In the genomic region with DNA sequence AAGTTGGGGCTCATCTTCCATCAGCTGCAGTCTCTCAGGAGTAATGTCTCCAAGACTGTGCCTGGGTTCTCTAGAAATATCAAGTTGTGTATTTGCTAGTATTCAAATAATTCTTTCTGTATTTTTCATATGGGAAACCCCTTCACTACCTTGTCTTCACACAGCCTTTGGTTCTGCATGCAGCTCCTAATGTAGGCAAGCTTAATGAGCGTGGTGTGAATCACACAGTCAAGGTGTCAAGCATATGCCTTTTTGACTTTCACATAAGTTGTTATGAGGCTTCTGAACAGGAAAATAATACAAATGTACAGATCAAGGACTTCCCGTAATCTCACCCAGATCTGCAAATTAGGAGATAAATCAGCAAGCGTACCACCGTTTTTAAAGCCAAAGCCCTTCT, we compare ENCODE assay signal across 26 cellular contexts. TPM values are rescaled to one million over a fixed set of nuclear protein-coding genes. Genes with fewer than 3 reads are reported as not detected.
DNase-seq lines count a peak whose midpoint lies in the region; ATAC-seq and TF ChIP-seq lines count a peak whose summit lies in the region.
"Had no signal": no experiment of that assay in that cellular context is flagged by ENCODE, and none has a peak within 500 bp of the region (broad histone marks: within the 10 kb centered on the region; RNA-seq: fewer than 3 reads in every experiment).

A gene with protein sequence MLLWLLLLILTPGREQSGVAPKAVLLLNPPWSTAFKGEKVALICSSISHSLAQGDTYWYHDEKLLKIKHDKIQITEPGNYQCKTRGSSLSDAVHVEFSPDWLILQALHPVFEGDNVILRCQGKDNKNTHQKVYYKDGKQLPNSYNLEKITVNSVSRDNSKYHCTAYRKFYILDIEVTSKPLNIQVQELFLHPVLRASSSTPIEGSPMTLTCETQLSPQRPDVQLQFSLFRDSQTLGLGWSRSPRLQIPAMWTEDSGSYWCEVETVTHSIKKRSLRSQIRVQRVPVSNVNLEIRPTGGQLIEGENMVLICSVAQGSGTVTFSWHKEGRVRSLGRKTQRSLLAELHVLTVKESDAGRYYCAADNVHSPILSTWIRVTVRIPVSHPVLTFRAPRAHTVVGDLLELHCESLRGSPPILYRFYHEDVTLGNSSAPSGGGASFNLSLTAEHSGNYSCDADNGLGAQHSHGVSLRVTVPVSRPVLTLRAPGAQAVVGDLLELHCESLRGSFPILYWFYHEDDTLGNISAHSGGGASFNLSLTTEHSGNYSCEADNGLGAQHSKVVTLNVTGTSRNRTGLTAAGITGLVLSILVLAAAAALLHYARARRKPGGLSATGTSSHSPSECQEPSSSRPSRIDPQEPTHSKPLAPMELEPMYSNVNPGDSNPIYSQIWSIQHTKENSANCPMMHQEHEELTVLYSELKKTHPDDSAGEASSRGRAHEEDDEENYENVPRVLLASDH (minus strand): TSS at position 59 of the 400 bp plus-strand sequence. CDS start 280 bp downstream, outside the sequence.

- no peak within 1 kb of the TSS for H3K27ac ChIP-seq in osteoblast (ENCODE audit: low read depth, low read length)
- H3K27ac ChIP-seq: BLaER1 treated with 17β-estradiol and CSF1 and Interleukin-3, amounts not matched to agents 10 nM and 100 nM; sigmoid colon; testis; vagina had no signal

- H3K4me1 Mint-ChIP-seq in activated T-cell treated with anti-CD3 and anti-CD28 coated beads, Interleukin-2, amount 50 U/mL, for 4 hours (ENCODE audit: low read depth), result peaks cover 21% of the 10 kb centered on the region
- peaks cover 1% of the 10 kb centered on the region for H3K4me1 Mint-ChIP-seq in activated naive CD8-positive, alpha-beta T cell treated with anti-CD3 and anti-CD28 coated beads, Interleukin-2, amount 10 ng/mL, durations not matched to agents 7 days and 5 days
- H3K4me1 Mint-ChIP-seq in stimulated activated effector memory CD8-positive, alpha-beta T cell treated with anti-CD3 and anti-CD28 coated beads, Interleukin-12 subunit alpha, Interleukin-12 subunit beta, amount 100 ng/mL, for 72 hours, result peaks cover 25% of the 10 kb centered on the region
- H3K4me1 Mint-ChIP-seq: mesothelial cell of epicardium, neural crest cell had no signal

- peaks cover 2% of the 10 kb centered on the region for H3K36me3 Mint-ChIP-seq in activated T-cell treated with anti-CD3 and anti-CD28 coated beads, Interleukin-2, amount 50 U/mL, for 4 hours (ENCODE audit: insufficient read depth)
- H3K36me3 Mint-ChIP-seq in activated naive CD8-positive, alpha-beta T cell treated with anti-CD3 and anti-CD28 coated beads, Interleukin-2, amount 10 ng/mL, durations not matched to agents 7 days and 5 days, result no peaks in the 10 kb centered on the region
- peaks cover 36% of the 10 kb centered on the region for H3K36me3 Mint-ChIP-seq in stimulated activated effector memory CD8-positive, alpha-beta T cell treated with anti-CD3 and anti-CD28 coated beads, Interleukin-12 subunit alpha, Interleukin-12 subunit beta, amount 100 ng/mL, for 72 hours
- H3K36me3 Mint-ChIP-seq: mesothelial cell of epicardium had no signal

- H3K4me3 ChIP-seq in osteoblast (ENCODE audit: insufficient read depth, low read length), result no peak within 1 kb of the TSS
- H3K4me3 ChIP-seq: BLaER1 treated with 17β-estradiol and CSF1 and Interleukin-3, amounts not matched to agents 10 nM and 100 nM; sigmoid colon; testis; vagina had no signal

- H3K36me3 ChIP-seq in osteoblast (ENCODE audit: insufficient read depth, low read length), result no peaks in the 10 kb centered on the region
- H3K36me3 ChIP-seq: BLaER1 treated with 17β-estradiol and CSF1 and Interleukin-3, amounts not matched to agents 10 nM and 100 nM; sigmoid colon; vagina had no signal

- H3K27me3 ChIP-seq in osteoblast (ENCODE audit: insufficient read depth, low read length), result no peaks in the 10 kb centered on the region
- H3K27me3 ChIP-seq: sigmoid colon, testis, vagina had no signal

- peak; percentile 53 to 80 for ATAC-seq in activated T-cell treated with anti-CD3 and anti-CD28 coated beads, Interleukin-2, amount 50 U/mL, for 4 hours
- ATAC-seq in HG03439 (IDR thresholded peaks at IDR 0.05; ENCODE audit: unreplicated experiment) (peak; percentile 53), GM18858 (IDR thresholded peaks at IDR 0.05; ENCODE audit: unreplicated experiment) (no peak)
- ATAC-seq in activated naive CD8-positive, alpha-beta T cell treated with anti-CD3 and anti-CD28 coated beads, Interleukin-2, amount 10 ng/mL, durations not matched to agents 7 days and 5 days (ENCODE audit: low read depth), result no peak
- ATAC-seq in stimulated activated effector memory CD8-positive, alpha-beta T cell treated with anti-CD3 and anti-CD28 coated beads, Interleukin-12 subunit alpha, Interleukin-12 subunit beta, amount 100 ng/mL, for 72 hours, result peak; percentile 75
- ATAC-seq: left lobe of liver, Panc1 had no signal

- no peak within 1 kb of the TSS for H2AFZ ChIP-seq in osteoblast (ENCODE audit: low read length)

- POLR2A ChIA-PET in activated naive CD8-positive, alpha-beta T cell treated with anti-CD3 and anti-CD28 coated beads, Interleukin-2, amount 10 ng/mL, durations not matched to agents 7 days and 5 days (lab: Charles Lee), result no interaction called here

- H3K4me3 Mint-ChIP-seq in activated T-cell treated with anti-CD3 and anti-CD28 coated beads, Interleukin-2, amount 50 U/mL, for 4 hours, result peak within 1 kb of the TSS; percentile 37
- H3K4me3 Mint-ChIP-seq in activated naive CD8-positive, alpha-beta T cell treated with anti-CD3 and anti-CD28 coated beads, Interleukin-2, amount 10 ng/mL, durations not matched to agents 7 days and 5 days, result no peak within 1 kb of the TSS
- peak within 1 kb of the TSS; percentile 65 for H3K4me3 Mint-ChIP-seq in stimulated activated effector memory CD8-positive, alpha-beta T cell treated with anti-CD3 and anti-CD28 coated beads, Interleukin-12 subunit alpha, Interleukin-12 subunit beta, amount 100 ng/mL, for 72 hours
- H3K4me3 Mint-ChIP-seq: mesothelial cell of epicardium, neural crest cell had no signal

- no peaks in the 10 kb centered on the region for H3K9me3 ChIP-seq in osteoblast (ENCODE audit: low read depth, low read length)
- H3K9me3 ChIP-seq: BLaER1 treated with 17β-estradiol and CSF1 and Interleukin-3, amounts not matched to agents 10 nM and 100 nM; sigmoid colon; testis; vagina had no signal

- TF ChIP-seq CTCF in osteoblast (IDR thresholded peaks at IDR 0.05; ENCODE audit: extremely low read depth, low read depth, low read length), result no peak

- peaks cover 14% of the 10 kb centered on the region for H3K27me3 Mint-ChIP-seq in activated T-cell treated with anti-CD3 and anti-CD28 coated beads, Interleukin-2, amount 50 U/mL, for 4 hours (ENCODE audit: low read depth)
- peaks cover 9% of the 10 kb centered on the region for H3K27me3 Mint-ChIP-seq in activated naive CD8-positive, alpha-beta T cell treated with anti-CD3 and anti-CD28 coated beads, Interleukin-2, amount 10 ng/mL, durations not matched to agents 7 days and 5 days

- H3K27ac Mint-ChIP-seq in activated naive CD8-positive, alpha-beta T cell treated with anti-CD3 and anti-CD28 coated beads, Interleukin-2, amount 10 ng/mL, durations not matched to agents 7 days and 5 days, result no peak within 1 kb of the TSS
- H3K27ac Mint-ChIP-seq in stimulated activated effector memory CD8-positive, alpha-beta T cell treated with anti-CD3 and anti-CD28 coated beads, Interleukin-12 subunit alpha, Interleukin-12 subunit beta, amount 100 ng/mL, for 72 hours, result peak within 1 kb of the TSS; percentile 84
- H3K27ac Mint-ChIP-seq: mesothelial cell of epicardium, progenitor cell of endocrine pancreas had no signal

- no peak for DNase-seq in activated T-cell treated with anti-CD3 and anti-CD28 coated beads, Interleukin-2, amount 50 U/mL, for 4 hours
- DNase-seq in activated T-cell treated with anti-CD3 and anti-CD28 coated beads, Interleukin-2, amount 50 U/mL, for 48 hours, result no peak
- no peak for DNase-seq in activated naive CD8-positive, alpha-beta T cell treated with anti-CD3 and anti-CD28 coated beads, Interleukin-2, amount 10 ng/mL, durations not matched to agents 7 days and 5 days
- no peak for DNase-seq in stimulated activated effector memory CD8-positive, alpha-beta T cell treated with anti-CD3 and anti-CD28 coated beads, Interleukin-12 subunit alpha, Interleukin-12 subunit beta, amount 100 ng/mL, for 72 hours (ENCODE audit: low spot score in 2 of 2)
- no peak for DNase-seq in osteoblast (ENCODE audit: insufficient read length, low spot score, missing footprints)
- no peak for DNase-seq in LoVo (ENCODE audit: low spot score)
- DNase-seq: activated CD4-positive, alpha-beta T cell treated with anti-CD3 and anti-CD28 coated beads, Interleukin-2, amount 50 U/mL, for 1 hour; activated naive CD4-positive, alpha-beta T cell treated with anti-CD3 and anti-CD28 coated beads, Interleukin-2, amount 50 U/mL, for 16 hours; cerebellar nuclear complex; Kasumi-1; NCI-H1092; NCI-H187 treated with DMSO at 0.1 percent for 48 hours; NCI-H345; sigmoid colon; testis had no signal

- H3K4me1 ChIP-seq in osteoblast (ENCODE audit: insufficient read depth, low read length), result no peaks in the 10 kb centered on the region
- H3K4me1 ChIP-seq: BLaER1 treated with 17β-estradiol and CSF1 and Interleukin-3, amounts not matched to agents 10 nM and 100 nM; sigmoid colon; testis; vagina had no signal

- no peaks in the 10 kb centered on the region for H4K20me1 ChIP-seq in osteoblast (ENCODE audit: insufficient read depth, low read length)
- H4K20me1 ChIP-seq: BLaER1 treated with 17β-estradiol and CSF1 and Interleukin-3, amounts not matched to agents 10 nM and 100 nM had no signal

- no peaks in the 10 kb centered on the region for H3K79me2 ChIP-seq in osteoblast (ENCODE audit: insufficient read depth, low read length)

- no peak within 1 kb of the TSS for H3K4me2 ChIP-seq in osteoblast (ENCODE audit: insufficient read depth, low read length)
- H3K4me2 ChIP-seq: BLaER1 treated with 17β-estradiol and CSF1 and Interleukin-3, amounts not matched to agents 10 nM and 100 nM had no signal

- H3K9me3 Mint-ChIP-seq in activated T-cell treated with anti-CD3 and anti-CD28 coated beads, Interleukin-2, amount 50 U/mL, for 4 hours, result peaks cover under 1% of the 10 kb centered on the region
- H3K9me3 Mint-ChIP-seq in activated naive CD8-positive, alpha-beta T cell treated with anti-CD3 and anti-CD28 coated beads, Interleukin-2, amount 10 ng/mL, durations not matched to agents 7 days and 5 days, result no peaks in the 10 kb centered on the region
- no peaks in the 10 kb centered on the region for H3K9me3 Mint-ChIP-seq in stimulated activated effector memory CD8-positive, alpha-beta T cell treated with anti-CD3 and anti-CD28 coated beads, Interleukin-12 subunit alpha, Interleukin-12 subunit beta, amount 100 ng/mL, for 72 hours
- H3K9me3 Mint-ChIP-seq: mesothelial cell of epicardium, neural crest cell had no signal

RNA-seq across cellular contexts. Expression of the gene that starts here (rescaled TPM):
- total RNA-seq in activated T-cell treated with anti-CD3 and anti-CD28 coated beads, Interleukin-2, amount 50 U/mL, for 4 hours, result 1 to 10 TPM in 1 of 3 donors, under 1 TPM in 2; 0.81 to 4.9 (median 0.90) TPM
- 10 to 100 TPM; 13.0 to 16.0 TPM for total RNA-seq in activated naive CD8-positive, alpha-beta T cell treated with anti-CD3 and anti-CD28 coated beads, Interleukin-2, amount 10 ng/mL, durations not matched to agents 7 days and 5 days
- total RNA-seq in osteoblast, result not detected in 2 replicates
- total RNA-seq: epithelial cell of proximal tubule, fibroblast of villous mesenchyme, left lobe of liver, mesothelial cell of epicardium, neural crest cell, progenitor cell of endocrine pancreas, sigmoid colon, vagina had no signal

Comparison
In these comparisons a context has a peak if more than half of its experiments do, and no peak if none do; other contexts are left out.
1. ATAC-seq: peak in activated T-cell treated with anti-CD3 and anti-CD28 coated beads, Interleukin-2, amount 50 U/mL, for 4 hours (2 of 2), HG03439 (single experiment) and stimulated activated effector memory CD8-positive, alpha-beta T cell treated with anti-CD3 and anti-CD28 coated beads, Interleukin-12 subunit alpha, Interleukin-12 subunit beta, amount 100 ng/mL, for 72 hours (single experiment); none in activated naive CD8-positive, alpha-beta T cell treated with anti-CD3 and anti-CD28 coated beads, Interleukin-2, amount 10 ng/mL, durations not matched to agents 7 days and 5 days (single experiment) and GM18858 (single experiment).